27 cellular contexts compared by ENCODE assay signal in genomic region chr22:22368516-22368915, GRCh38.
"Had no signal": no experiment of that assay in that cellular context is flagged by ENCODE, and none has a peak within 500 bp of the region (broad histone marks: within the 10 kb centered on the region; RNA-seq: fewer than 3 reads in every experiment).

No MANE protein-coding gene starts in this region.

- H3K4me1 ChIP-seq: left lung, pancreas, uterus had no signal

- H3K4me3 ChIP-seq: coronary artery, dorsolateral prefrontal cortex, heart left ventricle, left lung, lung, pancreas, spleen, uterus had no signal

- H3K4me3 Mint-ChIP-seq: activated T-cell treated with anti-CD3 and anti-CD28 coated beads, Interleukin-2, amount 50 U/mL, for 24 hours; activated T-helper 17 cell treated with anti-CD3 and anti-CD28 coated beads, Interleukin-2, amount 50 U/mL, for 72 hours; effector memory CD8-positive, alpha-beta T cell; T-helper 1 cell treated with Interleukin-12 subunit alpha and Interleukin-12 subunit beta and Interleukin-4 antibody, amounts not matched to agents 30 μg/mL and 1 μg/mL, for 36 hours; type B pancreatic cell had no signal

- DNase-seq: activated CD4-positive, alpha-beta T cell treated with anti-CD3 and anti-CD28 coated beads for 48 hours; activated CD4-positive, alpha-beta T cell treated with anti-CD3 and anti-CD28 coated beads, Interleukin-2, amount 50 U/mL, for 48 hours; activated CD8-positive, alpha-beta memory T cell treated with anti-CD3 and anti-CD28 coated beads, Interleukin-2, amount 50 U/mL, for 48 hours; activated gamma-delta T cell treated with Interleukin-2 at 50 U/mL for 16 hours; activated naive CD4-positive, alpha-beta T cell treated with anti-CD3 and anti-CD28 coated beads, Interleukin-2, amount 50 U/mL, for 16 hours; activated T-cell treated with anti-CD3 and anti-CD28 coated beads, Interleukin-2, amount 50 U/mL, for 24 hours; amniotic stem cell; brain microvascular endothelial cell; effector memory CD8-positive, alpha-beta T cell; erythroblast; foreskin fibroblast; left lung; right cardiac atrium; stimulated activated CD4-positive, alpha-beta T cell treated with anti-CD3 and anti-CD28 coated beads, Interleukin-2, amount 100 ng/mL, for 48 hours; T-helper 9 cell; uterus had no signal

- H3K36me3 Mint-ChIP-seq: naive B cell, type B pancreatic cell had no signal

- H3K4me1 Mint-ChIP-seq: activated T-helper 17 cell treated with anti-CD3 and anti-CD28 coated beads, Interleukin-2, amount 50 U/mL, for 72 hours had no signal

- H3K27me3 ChIP-seq: spleen, uterus had no signal

- H3K27ac ChIP-seq: brain microvascular endothelial cell, coronary artery, left lung, pancreas, spleen, uterus, VCaP had no signal

- H3K9me3 ChIP-seq: heart left ventricle, left lung, pancreas, spleen, uterus had no signal

- H3K9me3 Mint-ChIP-seq: activated T-cell treated with anti-CD3 and anti-CD28 coated beads, Interleukin-2, amount 50 U/mL, for 24 hours; activated T-helper 17 cell treated with anti-CD3 and anti-CD28 coated beads, Interleukin-2, amount 50 U/mL, for 72 hours; effector memory CD8-positive, alpha-beta T cell; naive B cell; T-helper 1 cell treated with Interleukin-12 subunit alpha and Interleukin-12 subunit beta and Interleukin-4 antibody, amounts not matched to agents 30 μg/mL and 1 μg/mL, for 36 hours; type B pancreatic cell had no signal

- H3K27ac Mint-ChIP-seq: activated T-cell treated with anti-CD3 and anti-CD28 coated beads, Interleukin-2, amount 50 U/mL, for 24 hours; activated T-helper 17 cell treated with anti-CD3 and anti-CD28 coated beads, Interleukin-2, amount 50 U/mL, for 72 hours; effector memory CD8-positive, alpha-beta T cell; T-helper 1 cell treated with Interleukin-12 subunit alpha and Interleukin-12 subunit beta and Interleukin-4 antibody, amounts not matched to agents 30 μg/mL and 1 μg/mL, for 36 hours; type B pancreatic cell had no signal

- H3K27me3 Mint-ChIP-seq: naive B cell had no signal

- H3K36me3 ChIP-seq: brain microvascular endothelial cell, heart left ventricle, left lung, pancreas, spleen, uterus had no signal
